8 cellular contexts compared by ENCODE assay signal in the genomic region with DNA sequence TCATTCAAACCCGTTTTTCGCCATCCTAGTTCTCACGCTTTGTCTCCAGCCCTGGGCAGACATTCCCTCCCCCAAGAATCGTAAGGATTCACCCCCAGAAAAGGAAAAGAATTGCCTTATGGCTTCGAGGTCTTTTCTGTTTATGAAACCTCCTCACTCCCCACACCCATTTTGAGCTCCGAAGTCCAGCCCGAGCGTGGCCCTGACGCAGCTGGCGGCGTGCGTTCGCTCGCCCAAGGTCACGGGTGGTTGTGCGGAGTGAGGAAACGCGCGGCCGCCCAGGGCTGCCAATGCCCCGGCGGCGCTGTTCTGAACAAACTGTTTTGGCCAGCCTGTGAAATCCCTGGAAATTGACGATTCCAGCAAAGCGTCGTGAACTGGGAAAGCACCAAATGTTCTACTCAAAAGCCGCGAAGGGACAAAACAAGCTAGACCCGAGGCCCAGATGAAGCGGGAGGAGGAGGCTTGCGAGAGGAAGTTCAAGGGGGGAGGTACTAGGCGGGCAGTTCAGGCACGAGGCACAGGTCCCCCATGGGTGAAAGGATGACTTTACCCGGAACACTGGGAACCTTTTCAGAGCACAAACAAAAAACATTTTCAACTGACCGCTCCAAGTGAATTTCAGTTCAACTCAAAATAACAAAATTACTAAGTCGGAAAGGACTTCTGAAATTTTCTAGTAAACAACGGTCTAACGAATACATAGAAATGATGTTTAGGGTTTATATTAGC. TPM values are rescaled to one million over a fixed set of nuclear protein-coding genes. Genes with fewer than 3 reads are reported as not detected.
A peak's percentile ranks its signal among the peaks of the same experiment; 100 is the strongest.
DNase-seq lines count a peak whose midpoint lies in the region; ATAC-seq and TF ChIP-seq lines count a peak whose summit lies in the region.

No MANE protein-coding gene starts in this region.

- H3K9me3 Mint-ChIP-seq in activated T-cell treated with anti-CD3 and anti-CD28 coated beads, Interleukin-2, amount 50 U/mL, for 72 hours = no peaks in the 10 kb centered on the region

- peak overlapping the region; percentile 98 for H3K27ac Mint-ChIP-seq in activated T-cell treated with anti-CD3 and anti-CD28 coated beads, Interleukin-2, amount 50 U/mL, for 72 hours

- peaks cover 43% of the 10 kb centered on the region for H3K79me2 ChIP-seq in OCI-LY3 (ENCODE audit: low read length)

- H3K4me1 ChIP-seq in OCI-LY3 (ENCODE audit: low read length) = peaks cover 31% of the 10 kb centered on the region

- peak; percentile 37 for ATAC-seq in GM19455 (IDR thresholded peaks at IDR 0.05; ENCODE audit: unreplicated experiment)
- peak; percentile 43 to 48 for ATAC-seq in activated T-cell treated with anti-CD3 and anti-CD28 coated beads, Interleukin-2, amount 50 U/mL, for 72 hours (replicated peaks in 1 of 2)
- peak; percentile 42 for ATAC-seq in esophagus mucosa

- H4K20me1 ChIP-seq in OCI-LY3 (ENCODE audit: insufficient read depth, low read length) = peaks cover 32% of the 10 kb centered on the region

- peak overlapping the region; percentile 99 for H3K4me2 ChIP-seq in OCI-LY3 (ENCODE audit: low read length)

- no peaks in the 10 kb centered on the region for H3K9me3 ChIP-seq in OCI-LY3 (ENCODE audit: insufficient read depth, low read length)

- H3K36me3 Mint-ChIP-seq in activated T-cell treated with anti-CD3 and anti-CD28 coated beads, Interleukin-2, amount 50 U/mL, for 72 hours (ENCODE audit: insufficient read depth in 2 of 2) = peaks cover 8 to 10% of the 10 kb centered on the region in 2 donors

- DNase-seq in CD1c-positive myeloid dendritic cell (ENCODE audit: extremely low spot score) (peak; percentile 92), HK-2 (ENCODE audit: unreplicated experiment) (peak; percentile 45), mucosa of gallbladder (ENCODE audit: low spot score) (peak; percentile 85)
- peak; percentile 64 to 67 for DNase-seq in activated T-cell treated with anti-CD3 and anti-CD28 coated beads, Interleukin-2, amount 50 U/mL, for 72 hours
- peak; percentile 19 to 27 for DNase-seq in stimulated activated CD8-positive, alpha-beta memory T cell treated with anti-CD3 and anti-CD28 coated beads, Interleukin-4, amount 100 ng/mL, for 1 hour (ENCODE audit: low read depth in 2 of 2, low spot score in 1 of 2)

- H3K27me3 Mint-ChIP-seq in activated T-cell treated with anti-CD3 and anti-CD28 coated beads, Interleukin-2, amount 50 U/mL, for 72 hours (ENCODE audit: low read depth) = no peaks in the 10 kb centered on the region

- H3K27me3 ChIP-seq in OCI-LY3 (ENCODE audit: low read depth, low read length) = no peaks in the 10 kb centered on the region

- peak overlapping the region; percentile 90 for H2AFZ ChIP-seq in OCI-LY3 (ENCODE audit: low read depth, low read length)

- H3K36me3 ChIP-seq in OCI-LY3 (replicated peaks; ENCODE audit: low read depth, low read length) = peaks cover 16% of the 10 kb centered on the region

- peak overlapping the region; percentile 84 for H3K27ac ChIP-seq in OCI-LY3 (ENCODE audit: low read length)

- peaks cover 37% of the 10 kb centered on the region for H3K4me1 Mint-ChIP-seq in activated T-cell treated with anti-CD3 and anti-CD28 coated beads, Interleukin-2, amount 50 U/mL, for 72 hours (ENCODE audit: low read depth)

- peak overlapping the region; percentile 94 to 97 for H3K4me3 Mint-ChIP-seq in activated T-cell treated with anti-CD3 and anti-CD28 coated beads, Interleukin-2, amount 50 U/mL, for 72 hours

- TF ChIP-seq CTCF in OCI-LY3 (IDR thresholded peaks at IDR 0.05; ENCODE audit: low read depth, low read length) = peak; percentile 19; the same call in 1 of the 2 replicates

- peak overlapping the region; percentile 94 for H3K4me3 ChIP-seq in OCI-LY3 (ENCODE audit: low read length)

- H3K9ac ChIP-seq in OCI-LY3 (ENCODE audit: low read length) = peak overlapping the region; percentile 99

RNA-seq across cellular contexts. Expression of a gene that starts 0.7 kb away (rescaled TPM):
- 100 to 1,000 TPM; 116 to 117 TPM for total RNA-seq in activated T-cell treated with anti-CD3 and anti-CD28 coated beads, Interleukin-2, amount 50 U/mL, for 72 hours
- total RNA-seq in esophagus mucosa = 97.6 TPM
- 189 TPM for total RNA-seq in mucosa of gallbladder

Comparison
In these comparisons a context has a peak if more than half of its experiments do, and no peak if none do; other contexts are left out.
1. Peak in every context shown above with its lines: DNase-seq, ATAC-seq, H3K4me3 ChIP-seq and H3K27ac ChIP-seq.
2. DNase-seq: peak in every context shown above with its lines; median percentile 92 in CD1c-positive myeloid dendritic cell; 85 in mucosa of gallbladder; 66 in activated T-cell treated with anti-CD3 and anti-CD28 coated beads, Interleukin-2, amount 50 U/mL, for 72 hours; 45 in HK-2; 23 in stimulated activated CD8-positive, alpha-beta memory T cell treated with anti-CD3 and anti-CD28 coated beads, Interleukin-4, amount 100 ng/mL, for 1 hour.